1 cellular context compared by ENCODE assay signal in genomic region chr10:98172495-98172894, GRCh38.
TF ChIP-seq lines count a peak whose summit lies in the region.

No MANE protein-coding gene starts in this region.

TF ChIP-seq in H1, 55 proteins besides CTCF, POLR2A, EP300 and RAD21:
- TF ChIP-seq NRF1 (IDR thresholded peaks at IDR 0.05; ENCODE audit: low read depth, low read length) (no peak), USF2 (IDR thresholded peaks at IDR 0.05; ENCODE audit: low read length) (no peak), BRCA1 (IDR thresholded peaks at IDR 0.05; ENCODE audit: low read depth, low read length) (no peak), PHF8 (conservative IDR thresholded peaks at IDR 0.05; ENCODE audit: low read depth, low read length) (no peak), CHD1 (IDR thresholded peaks at IDR 0.05; ENCODE audit: low read depth, low read length) (no peak), SP2 (IDR thresholded peaks at IDR 0.05; ENCODE audit: low read length) (no peak), ASH2L (IDR thresholded peaks at IDR 0.05; ENCODE audit: low read length) (no peak), SP4 (IDR thresholded peaks at IDR 0.05; ENCODE audit: low read length) (no peak), SIRT6 (IDR thresholded peaks at IDR 0.05; ENCODE audit: low read length) (no peak)
